2 cellular contexts compared by ENCODE assay signal in the genomic region with DNA sequence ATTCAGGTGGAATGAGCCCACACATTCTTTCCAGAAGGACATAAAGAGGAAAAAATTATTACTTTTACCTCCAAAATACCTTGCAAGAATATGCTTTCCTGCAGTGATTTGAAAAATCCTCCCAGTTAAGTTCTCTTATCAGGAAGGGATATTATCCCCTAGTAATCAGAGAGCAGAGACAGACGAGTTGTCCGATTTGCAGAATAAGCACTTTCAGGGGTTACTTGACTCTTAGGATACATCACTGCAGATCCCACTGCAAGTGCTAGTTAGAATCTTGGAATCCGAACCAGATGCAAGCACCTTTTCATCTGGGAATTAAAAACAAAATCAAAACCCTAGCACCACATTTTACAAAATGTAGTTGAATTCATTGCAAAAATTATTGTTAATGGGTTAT.
TF ChIP-seq lines count a peak whose summit lies in the region.

No MANE protein-coding gene starts in this region.

TF ChIP-seq in SK-N-SH, 30 proteins besides CTCF, POLR2A, EP300 and RAD21:
- TF ChIP-seq RFX5 (IDR thresholded peaks at IDR 0.05; ENCODE audit: low read length) = no peak
- no peak for TF ChIP-seq RXRA (IDR thresholded peaks at IDR 0.05; ENCODE audit: borderline replicate concordance, low read depth)
- TF ChIP-seq NRF1 (IDR thresholded peaks at IDR 0.05; ENCODE audit: low read depth, low read length) = no peak
- TF ChIP-seq NFIC (IDR thresholded peaks at IDR 0.05; ENCODE audit: borderline replicate concordance) = no peak
- no peak for TF ChIP-seq GABPA (IDR thresholded peaks at IDR 0.05; ENCODE audit: low read depth)
- TF ChIP-seq, protein P1, sequence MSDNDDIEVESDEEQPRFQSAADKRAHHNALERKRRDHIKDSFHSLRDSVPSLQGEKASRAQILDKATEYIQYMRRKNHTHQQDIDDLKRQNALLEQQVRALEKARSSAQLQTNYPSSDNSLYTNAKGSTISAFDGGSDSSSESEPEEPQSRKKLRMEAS (IDR thresholded peaks at IDR 0.05; ENCODE audit: low read depth) = no peak
- TF ChIP-seq, protein P2, sequence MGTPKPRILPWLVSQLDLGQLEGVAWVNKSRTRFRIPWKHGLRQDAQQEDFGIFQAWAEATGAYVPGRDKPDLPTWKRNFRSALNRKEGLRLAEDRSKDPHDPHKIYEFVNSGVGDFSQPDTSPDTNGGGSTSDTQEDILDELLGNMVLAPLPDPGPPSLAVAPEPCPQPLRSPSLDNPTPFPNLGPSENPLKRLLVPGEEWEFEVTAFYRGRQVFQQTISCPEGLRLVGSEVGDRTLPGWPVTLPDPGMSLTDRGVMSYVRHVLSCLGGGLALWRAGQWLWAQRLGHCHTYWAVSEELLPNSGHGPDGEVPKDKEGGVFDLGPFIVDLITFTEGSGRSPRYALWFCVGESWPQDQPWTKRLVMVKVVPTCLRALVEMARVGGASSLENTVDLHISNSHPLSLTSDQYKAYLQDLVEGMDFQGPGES (IDR thresholded peaks at IDR 0.05; ENCODE audit: low read depth, low read length) = no peak
- TF ChIP-seq, protein P3, sequence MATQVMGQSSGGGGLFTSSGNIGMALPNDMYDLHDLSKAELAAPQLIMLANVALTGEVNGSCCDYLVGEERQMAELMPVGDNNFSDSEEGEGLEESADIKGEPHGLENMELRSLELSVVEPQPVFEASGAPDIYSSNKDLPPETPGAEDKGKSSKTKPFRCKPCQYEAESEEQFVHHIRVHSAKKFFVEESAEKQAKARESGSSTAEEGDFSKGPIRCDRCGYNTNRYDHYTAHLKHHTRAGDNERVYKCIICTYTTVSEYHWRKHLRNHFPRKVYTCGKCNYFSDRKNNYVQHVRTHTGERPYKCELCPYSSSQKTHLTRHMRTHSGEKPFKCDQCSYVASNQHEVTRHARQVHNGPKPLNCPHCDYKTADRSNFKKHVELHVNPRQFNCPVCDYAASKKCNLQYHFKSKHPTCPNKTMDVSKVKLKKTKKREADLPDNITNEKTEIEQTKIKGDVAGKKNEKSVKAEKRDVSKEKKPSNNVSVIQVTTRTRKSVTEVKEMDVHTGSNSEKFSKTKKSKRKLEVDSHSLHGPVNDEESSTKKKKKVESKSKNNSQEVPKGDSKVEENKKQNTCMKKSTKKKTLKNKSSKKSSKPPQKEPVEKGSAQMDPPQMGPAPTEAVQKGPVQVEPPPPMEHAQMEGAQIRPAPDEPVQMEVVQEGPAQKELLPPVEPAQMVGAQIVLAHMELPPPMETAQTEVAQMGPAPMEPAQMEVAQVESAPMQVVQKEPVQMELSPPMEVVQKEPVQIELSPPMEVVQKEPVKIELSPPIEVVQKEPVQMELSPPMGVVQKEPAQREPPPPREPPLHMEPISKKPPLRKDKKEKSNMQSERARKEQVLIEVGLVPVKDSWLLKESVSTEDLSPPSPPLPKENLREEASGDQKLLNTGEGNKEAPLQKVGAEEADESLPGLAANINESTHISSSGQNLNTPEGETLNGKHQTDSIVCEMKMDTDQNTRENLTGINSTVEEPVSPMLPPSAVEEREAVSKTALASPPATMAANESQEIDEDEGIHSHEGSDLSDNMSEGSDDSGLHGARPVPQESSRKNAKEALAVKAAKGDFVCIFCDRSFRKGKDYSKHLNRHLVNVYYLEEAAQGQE (IDR thresholded peaks at IDR 0.05; ENCODE audit: low read depth, low read length) = no peak
- TF ChIP-seq, protein P4, sequence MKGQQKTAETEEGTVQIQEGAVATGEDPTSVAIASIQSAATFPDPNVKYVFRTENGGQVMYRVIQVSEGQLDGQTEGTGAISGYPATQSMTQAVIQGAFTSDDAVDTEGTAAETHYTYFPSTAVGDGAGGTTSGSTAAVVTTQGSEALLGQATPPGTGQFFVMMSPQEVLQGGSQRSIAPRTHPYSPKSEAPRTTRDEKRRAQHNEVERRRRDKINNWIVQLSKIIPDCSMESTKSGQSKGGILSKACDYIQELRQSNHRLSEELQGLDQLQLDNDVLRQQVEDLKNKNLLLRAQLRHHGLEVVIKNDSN (IDR thresholded peaks at IDR 0.05; ENCODE audit: borderline replicate concordance, low read depth) = no peak
- no peak for TF ChIP-seq SIN3A (IDR thresholded peaks at IDR 0.05; ENCODE audit: borderline replicate concordance, low read depth, low read length)
- TF ChIP-seq TAF1 (IDR thresholded peaks at IDR 0.05; ENCODE audit: borderline replicate concordance, low read depth, low read length) = no peak
- no peak; the same call in 1 of the 2 replicates for TF ChIP-seq TCF12 (IDR thresholded peaks at IDR 0.05)
- TF ChIP-seq FOSL2 (IDR thresholded peaks at IDR 0.05; ENCODE audit: borderline replicate concordance, low read depth) = no peak
- TF ChIP-seq POLR2AphosphoS5 (IDR thresholded peaks at IDR 0.05; ENCODE audit: low read depth, low read length) = no peak
- TF ChIP-seq JUND (IDR thresholded peaks at IDR 0.05) = no peak
- TF ChIP-seq, protein P5, sequence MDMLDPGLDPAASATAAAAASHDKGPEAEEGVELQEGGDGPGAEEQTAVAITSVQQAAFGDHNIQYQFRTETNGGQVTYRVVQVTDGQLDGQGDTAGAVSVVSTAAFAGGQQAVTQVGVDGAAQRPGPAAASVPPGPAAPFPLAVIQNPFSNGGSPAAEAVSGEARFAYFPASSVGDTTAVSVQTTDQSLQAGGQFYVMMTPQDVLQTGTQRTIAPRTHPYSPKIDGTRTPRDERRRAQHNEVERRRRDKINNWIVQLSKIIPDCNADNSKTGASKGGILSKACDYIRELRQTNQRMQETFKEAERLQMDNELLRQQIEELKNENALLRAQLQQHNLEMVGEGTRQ (IDR thresholded peaks at IDR 0.05; ENCODE audit: borderline replicate concordance, low read depth, low read length) = no peak
- no peak for TF ChIP-seq GATA2 (CRISPR knock-in tag; IDR thresholded peaks at IDR 0.05)

TF ChIP-seq in SK-N-SH treated with all-trans-retinoic acid at 6 μM for 48 hours, 23 proteins besides CTCF, POLR2A, EP300 and RAD21:
- TF ChIP-seq ZFP3 (CRISPR knock-in tag; IDR thresholded peaks at IDR 0.05) = no peak
- no peak for TF ChIP-seq ZNF70 (CRISPR knock-in tag; IDR thresholded peaks at IDR 0.05)
- no peak for TF ChIP-seq ZNF8 (CRISPR knock-in tag; IDR thresholded peaks at IDR 0.05)
- TF ChIP-seq, protein P6, sequence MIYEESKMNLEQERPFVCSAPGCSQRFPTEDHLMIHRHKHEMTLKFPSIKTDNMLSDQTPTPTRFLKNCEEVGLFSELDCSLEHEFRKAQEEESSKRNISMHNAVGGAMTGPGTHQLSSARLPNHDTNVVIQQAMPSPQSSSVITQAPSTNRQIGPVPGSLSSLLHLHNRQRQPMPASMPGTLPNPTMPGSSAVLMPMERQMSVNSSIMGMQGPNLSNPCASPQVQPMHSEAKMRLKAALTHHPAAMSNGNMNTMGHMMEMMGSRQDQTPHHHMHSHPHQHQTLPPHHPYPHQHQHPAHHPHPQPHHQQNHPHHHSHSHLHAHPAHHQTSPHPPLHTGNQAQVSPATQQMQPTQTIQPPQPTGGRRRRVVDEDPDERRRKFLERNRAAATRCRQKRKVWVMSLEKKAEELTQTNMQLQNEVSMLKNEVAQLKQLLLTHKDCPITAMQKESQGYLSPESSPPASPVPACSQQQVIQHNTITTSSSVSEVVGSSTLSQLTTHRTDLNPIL (CRISPR knock-in tag; IDR thresholded peaks at IDR 0.05; ENCODE audit: low read depth) = no peak
- TF ChIP-seq SNAI2 (CRISPR knock-in tag; IDR thresholded peaks at IDR 0.05) = no peak
- TF ChIP-seq RARB (CRISPR knock-in tag; IDR thresholded peaks at IDR 0.05) = no peak
- TF ChIP-seq ESRRG (CRISPR knock-in tag; IDR thresholded peaks at IDR 0.05) = no peak
- no peak for TF ChIP-seq ZFP30 (CRISPR knock-in tag; IDR thresholded peaks at IDR 0.05)
- no peak for TF ChIP-seq ARNTL (CRISPR knock-in tag; IDR thresholded peaks at IDR 0.05; ENCODE audit: borderline replicate concordance, low read depth)
- no peak for TF ChIP-seq OSR1 (CRISPR knock-in tag; IDR thresholded peaks at IDR 0.05)
